In genomic region chr20:48763183-48764030, GRCh38 we compare ENCODE assay signal across 13 cellular contexts.
DNase-seq lines count a peak whose midpoint lies in the region; ATAC-seq and TF ChIP-seq lines count a peak whose summit lies in the region.
"Had no signal": no experiment of that assay in that cellular context is flagged by ENCODE, and none has a peak within 500 bp of the region (broad histone marks: within the 10 kb centered on the region; RNA-seq: fewer than 3 reads in every experiment).

No MANE protein-coding gene starts in this region.

- H3K27me3 ChIP-seq in HAP-1 (ENCODE audit: low read depth) (no peaks in the 10 kb centered on the region), parathyroid adenoma (ENCODE audit: control insufficient read depth, insufficient read depth, low read length) (no peaks in the 10 kb centered on the region), PC-3 (ENCODE audit: low read length) (no peaks in the 10 kb centered on the region)
- H3K27me3 ChIP-seq: ovary had no signal

- peaks cover 54% of the 10 kb centered on the region for H3K36me3 Mint-ChIP-seq in activated CD4-positive, alpha-beta memory T cell treated with anti-CD3 and anti-CD28 coated beads, Interleukin-2, amount 10 ng/mL, durations not matched to agents 7 days and 5 days (ENCODE audit: low read depth)

- H3K4me1 ChIP-seq in HAP-1 (peaks cover 8% of the 10 kb centered on the region; the same call in 1 of the 2 replicates), parathyroid adenoma (no peaks in the 10 kb centered on the region), PC-3 (ENCODE audit: insufficient read depth, low read length) (peaks cover 17% of the 10 kb centered on the region)

- no peaks in the 10 kb centered on the region for H3K27me3 Mint-ChIP-seq in activated CD4-positive, alpha-beta memory T cell treated with anti-CD3 and anti-CD28 coated beads, Interleukin-2, amount 10 ng/mL, durations not matched to agents 7 days and 5 days

- no peak overlapping the region for H3K4me3 Mint-ChIP-seq in activated CD4-positive, alpha-beta memory T cell treated with anti-CD3 and anti-CD28 coated beads, Interleukin-2, amount 10 ng/mL, durations not matched to agents 7 days and 5 days
- H3K4me3 Mint-ChIP-seq: type B pancreatic cell had no signal

- H3K9me2 ChIP-seq in PC-3 (replicated peaks; ENCODE audit: low read length) = no peaks in the 10 kb centered on the region

- DNase-seq in HAP-1 (ENCODE audit: low spot score in 2 of 2) (peak; percentile 2 to 60), Right ventricle myocardium superior (peak; percentile 65), PC-3 (no peak), GM19240 (ENCODE audit: insufficient read length, low spot score) (no peak)
- DNase-seq in activated CD4-positive, alpha-beta memory T cell treated with anti-CD3 and anti-CD28 coated beads, Interleukin-2, amount 10 ng/mL, durations not matched to agents 7 days and 5 days = no peak
- DNase-seq in stimulated activated CD4-positive, alpha-beta T cell treated with anti-CD3 and anti-CD28 coated beads, Interleukin-12 subunit alpha, Interleukin-12 subunit beta, amount 100 ng/mL, for 4 hours = no peak
- no peak for DNase-seq in activated CD4-positive, alpha-beta T cell treated with anti-CD3 and anti-CD28 coated beads for 4 hours
- DNase-seq: COR-L47, NCI-H226, ovary had no signal

- H3K9me3 ChIP-seq in HAP-1 (no peaks in the 10 kb centered on the region), parathyroid adenoma (ENCODE audit: control insufficient read depth, low read length) (no peaks in the 10 kb centered on the region), PC-3 (ENCODE audit: low read length) (no peaks in the 10 kb centered on the region)
- H3K9me3 ChIP-seq: ovary had no signal

- no peak overlapping the region for H3K4me3 ChIP-seq in HAP-1
- no peak overlapping the region for H3K4me3 ChIP-seq in parathyroid adenoma (ENCODE audit: low read depth, low read length)
- no peak overlapping the region for H3K4me3 ChIP-seq in PC-3 (ENCODE audit: low read length)
- H3K4me3 ChIP-seq: ovary had no signal

- intact Hi-C loops in Right ventricle myocardium superior (cut with DNase I) = no loop called here
- intact Hi-C loops in PC-3 (cut with micrococcal nuclease) = no loop called here

- H3K9me3 Mint-ChIP-seq in activated CD4-positive, alpha-beta memory T cell treated with anti-CD3 and anti-CD28 coated beads, Interleukin-2, amount 10 ng/mL, durations not matched to agents 7 days and 5 days = no peaks in the 10 kb centered on the region
- H3K9me3 Mint-ChIP-seq: type B pancreatic cell had no signal

- H3K79me2 ChIP-seq in parathyroid adenoma (no peaks in the 10 kb centered on the region), PC-3 (ENCODE audit: low read length) (no peaks in the 10 kb centered on the region)

- no peaks in the 10 kb centered on the region for H4K20me1 ChIP-seq in PC-3 (ENCODE audit: low read length)

- CTCF ChIA-PET in activated CD4-positive, alpha-beta memory T cell treated with anti-CD3 and anti-CD28 coated beads, Interleukin-2, amount 10 ng/mL, durations not matched to agents 7 days and 5 days (lab: Charles Lee) = interaction anchor here (1.0 kb wide), 1 partner anchor 64 kb away, joined by 3 read pairs; no protein-coding TSS in a partner anchor
- CTCF ChIA-PET in PC-3 (lab: Charles Lee) = no interaction called here

- no peaks in the 10 kb centered on the region for H3F3A ChIP-seq in PC-3 (ENCODE audit: low read length, unreplicated experiment)

- H3K36me3 ChIP-seq in HAP-1 (replicated peaks) = no peaks in the 10 kb centered on the region
- H3K36me3 ChIP-seq in parathyroid adenoma (ENCODE audit: control insufficient read depth, insufficient read depth, low read length) = no peaks in the 10 kb centered on the region
- no peaks in the 10 kb centered on the region for H3K36me3 ChIP-seq in PC-3 (ENCODE audit: low read depth, low read length)
- H3K36me3 ChIP-seq: ovary had no signal

- H3K4me1 Mint-ChIP-seq in activated CD4-positive, alpha-beta memory T cell treated with anti-CD3 and anti-CD28 coated beads, Interleukin-2, amount 10 ng/mL, durations not matched to agents 7 days and 5 days = peaks cover 93% of the 10 kb centered on the region

- in situ Hi-C loops in HAP-1 (cut with MboI; ENCODE audit: low sequenced_read_pairs) = no loop called here

- ATAC-seq in Right ventricle myocardium superior (ENCODE audit: poor library complexity) (peak; percentile 34), PC-3 (no peak)
- ATAC-seq: esophagus mucosa had no signal

- TF ChIP-seq CTCF in parathyroid adenoma (IDR thresholded peaks at IDR 0.05) (no peak), PC-3 (conservative IDR thresholded peaks at IDR 0.05; ENCODE audit: low read depth, low read length) (no peak)

- H3K27ac ChIP-seq in parathyroid adenoma = peak overlapping the region; percentile 56
- no peak overlapping the region for H3K27ac ChIP-seq in PC-3 (ENCODE audit: low read length)
- H3K27ac ChIP-seq: ovary had no signal

- peak overlapping the region; percentile 100 for H3K27ac Mint-ChIP-seq in activated CD4-positive, alpha-beta memory T cell treated with anti-CD3 and anti-CD28 coated beads, Interleukin-2, amount 10 ng/mL, durations not matched to agents 7 days and 5 days
- H3K27ac Mint-ChIP-seq: type B pancreatic cell had no signal

- no peak overlapping the region for H2AFZ ChIP-seq in parathyroid adenoma
- no peak overlapping the region for H2AFZ ChIP-seq in PC-3 (ENCODE audit: low read length)

- BruUV-seq in PC-3 (replicated peaks; lab: Mats Ljungman, UMichigan) = no TSS peak

- H3K9ac ChIP-seq in parathyroid adenoma (no peak overlapping the region), PC-3 (ENCODE audit: low read length) (no peak overlapping the region)

- H3K4me2 ChIP-seq in parathyroid adenoma (ENCODE audit: low read length) (no peak overlapping the region), PC-3 (ENCODE audit: low read length) (no peak overlapping the region)

- POLR2A ChIA-PET in activated CD4-positive, alpha-beta memory T cell treated with anti-CD3 and anti-CD28 coated beads, Interleukin-2, amount 10 ng/mL, durations not matched to agents 7 days and 5 days (lab: Charles Lee) = no interaction called here
- POLR2A ChIA-PET in PC-3 (lab: Charles Lee; ENCODE audit: unreplicated experiment) = interaction anchor here (0.6 kb wide), 1 partner anchor 441 kb away, joined by 3 read pairs; no protein-coding TSS in a partner anchor

Comparison
In these comparisons a context has a peak if more than half of its experiments do, and no peak if none do; other contexts are left out.
1. DNase-seq: peak in HAP-1 (2 of 2) and Right ventricle myocardium superior (single experiment); none in activated CD4-positive, alpha-beta memory T cell treated with anti-CD3 and anti-CD28 coated beads, Interleukin-2, amount 10 ng/mL, durations not matched to agents 7 days and 5 days (single experiment), PC-3 (single experiment), stimulated activated CD4-positive, alpha-beta T cell treated with anti-CD3 and anti-CD28 coated beads, Interleukin-12 subunit alpha, Interleukin-12 subunit beta, amount 100 ng/mL, for 4 hours (single experiment), GM19240 (single experiment) and activated CD4-positive, alpha-beta T cell treated with anti-CD3 and anti-CD28 coated beads for 4 hours (0 of 2).